1 cellular context compared by ENCODE assay signal in the genomic region with DNA sequence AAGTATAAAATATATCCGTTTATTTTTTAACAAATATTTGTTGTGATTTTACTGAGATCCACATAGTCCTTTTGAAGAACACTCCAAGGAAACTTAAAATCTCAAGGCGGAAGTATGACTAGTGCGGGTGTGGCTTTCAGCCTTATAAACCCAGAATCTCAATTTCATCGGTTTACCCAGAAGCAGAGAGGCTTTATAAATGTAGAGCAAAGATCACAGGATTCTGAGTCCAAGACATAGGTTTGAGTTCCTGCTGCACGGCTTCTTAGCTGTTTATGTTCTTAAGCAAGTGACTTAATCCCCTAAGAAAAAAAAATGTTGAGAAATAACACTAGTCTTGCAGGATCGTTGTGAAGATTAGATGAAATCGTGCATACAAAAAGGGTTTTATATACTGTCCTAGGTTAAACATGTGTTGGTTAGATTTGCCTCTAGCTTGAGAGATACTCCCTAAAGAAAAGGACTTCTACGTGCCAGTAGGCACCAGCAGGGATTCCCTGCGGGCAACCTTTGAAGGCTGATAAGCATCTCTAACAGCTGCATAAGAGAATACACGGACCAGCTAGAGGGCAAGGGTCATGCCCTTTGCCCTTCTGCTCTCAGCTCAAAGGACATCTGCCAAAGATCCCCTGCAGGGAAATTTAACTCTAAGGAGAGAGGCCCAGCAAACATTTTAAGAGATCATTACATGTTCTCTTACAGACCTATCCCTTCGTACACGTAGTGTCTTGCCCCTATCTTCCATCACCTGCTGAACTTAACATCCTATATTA.
TF ChIP-seq lines count a peak whose summit lies in the region.

No MANE protein-coding gene starts in this region.

TF ChIP-seq in H1, 55 proteins besides CTCF, POLR2A, EP300 and RAD21:
- TF ChIP-seq TCF12 (IDR thresholded peaks at IDR 0.05; ENCODE audit: low read depth, low read length): peak; percentile 87
- TF ChIP-seq CHD7 (IDR thresholded peaks at IDR 0.05; ENCODE audit: insufficient replicate concordance, low read length): peak; percentile 42
- no peak for TF ChIP-seq TAF1 (IDR thresholded peaks at IDR 0.05; ENCODE audit: low read depth, low read length)
- TF ChIP-seq CHD2 (IDR thresholded peaks at IDR 0.05; ENCODE audit: low read length): 0 out of 2 replicates have a peak, but pooled peaks have one; percentile 55
- 0 out of 2 replicates have a peak, but pooled peaks have one; percentile 45 for TF ChIP-seq KDM1A (IDR thresholded peaks at IDR 0.05; ENCODE audit: borderline replicate concordance, low read length)
- no peak for TF ChIP-seq TEAD4 (IDR thresholded peaks at IDR 0.05; ENCODE audit: low read depth, low read length)
- peak; percentile 99 for TF ChIP-seq RXRA (IDR thresholded peaks at IDR 0.05; ENCODE audit: insufficient read depth, low read depth, low read length)
- no peak for TF ChIP-seq TBP (IDR thresholded peaks at IDR 0.05; ENCODE audit: low read depth, low read length)
- TF ChIP-seq POLR2AphosphoS5 (IDR thresholded peaks at IDR 0.05; ENCODE audit: low read depth, low read length): peak; percentile 61; the same call in 1 of the 2 replicates
- no peak for TF ChIP-seq JUN (IDR thresholded peaks at IDR 0.05; ENCODE audit: low read depth, low read length)
- 0 out of 4 replicates have a peak, but pooled peaks of 1 of the 2 experiments have one; percentile 38 for TF ChIP-seq HDAC2 (IDR thresholded peaks at IDR 0.05; ENCODE audit: borderline replicate concordance in 1 of 2, low read depth in 2 of 2, low read length in 2 of 2)
